ENCODE assay signal across 8 cellular contexts in the genomic region with DNA sequence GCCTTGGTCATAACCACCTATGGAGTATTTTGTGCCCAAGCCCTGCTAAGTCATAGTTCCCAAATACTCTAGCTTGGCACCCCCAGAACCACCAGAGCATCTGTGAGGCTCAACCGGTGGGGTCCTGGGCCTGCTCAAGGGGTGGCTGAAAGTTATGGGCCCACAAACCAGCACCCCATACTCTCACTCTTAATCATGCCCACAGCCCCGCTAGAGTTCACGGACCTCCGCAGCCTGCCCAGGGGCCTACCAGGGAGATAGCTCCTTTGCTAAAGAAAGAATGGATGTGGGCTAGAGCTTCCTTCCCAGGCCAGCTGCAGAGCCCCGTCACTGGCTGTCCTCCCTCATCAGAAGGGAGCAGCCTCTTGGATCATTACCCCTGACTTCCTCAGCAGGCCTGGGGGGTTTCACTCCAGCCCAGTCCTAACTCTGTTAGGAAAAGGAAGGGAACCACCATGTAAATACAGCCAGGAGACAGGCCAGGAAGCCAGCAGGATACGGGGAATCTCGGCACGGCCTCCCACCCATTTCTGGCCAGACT.
A peak's percentile ranks its signal among the peaks of the same experiment; 100 is the strongest.
DNase-seq lines count a peak whose midpoint lies in the region; ATAC-seq and TF ChIP-seq lines count a peak whose summit lies in the region.

No MANE protein-coding gene starts in this region.

- H3F3A ChIP-seq in OCI-LY1 (ENCODE audit: insufficient read depth, low read length): no peaks in the 10 kb centered on the region

- H3K27ac ChIP-seq in BLaER1: peak overlapping the region; percentile 93
- peak overlapping the region; percentile 25 for H3K27ac ChIP-seq in OCI-LY1 (ENCODE audit: low read depth, low read length, poor library complexity, severe bottlenecking)

- no peaks in the 10 kb centered on the region for H3K36me3 Mint-ChIP-seq in nephron (ENCODE audit: low read depth)

- H3K27ac Mint-ChIP-seq in nephron: peak overlapping the region; percentile 65 to 84 (median 69)

- no peak overlapping the region for H2AFZ ChIP-seq in OCI-LY1 (ENCODE audit: low read length)

- H3K9me2 ChIP-seq in OCI-LY1 (ENCODE audit: low read depth, low read length): no peaks in the 10 kb centered on the region

- TF ChIP-seq CTCF in OCI-LY1 (IDR thresholded peaks at IDR 0.05; ENCODE audit: low read length) (no peak), nephron (IDR thresholded peaks at IDR 0.05; ENCODE audit: unreplicated experiment in 3 of 3) (no peak)

- DNase-seq in ecto neural progenitor cell (ENCODE audit: low spot score): peak; percentile 52
- no peak for DNase-seq in stimulated activated CD4-positive, alpha-beta T cell treated with anti-CD3 and anti-CD28 coated beads, Interleukin-15, amount 100 ng/mL, for 24 hours
- DNase-seq in NCI-H510A (lab: John Stamatoyannopoulos, UW): no peak

- H3K9ac ChIP-seq in BLaER1: peak overlapping the region; percentile 95
- peak overlapping the region; percentile 88 for H3K9ac ChIP-seq in OCI-LY1 (ENCODE audit: low read length)

- H3K9me3 Mint-ChIP-seq in nephron: no peaks in the 10 kb centered on the region

- H3K4me1 ChIP-seq in BLaER1 (peaks cover 81% of the 10 kb centered on the region), OCI-LY1 (ENCODE audit: insufficient read depth, low read length, severe bottlenecking) (peaks cover 80% of the 10 kb centered on the region)

- H3K9me3 ChIP-seq in BLaER1 (no peaks in the 10 kb centered on the region), OCI-LY1 (ENCODE audit: low read length) (no peaks in the 10 kb centered on the region)

- H3K36me3 ChIP-seq in BLaER1 (peaks cover 9% of the 10 kb centered on the region), OCI-LY1 (ENCODE audit: insufficient read depth, low read length) (peaks cover 9% of the 10 kb centered on the region)

- H4K20me1 ChIP-seq in BLaER1 (peaks cover 62% of the 10 kb centered on the region), OCI-LY1 (ENCODE audit: insufficient read depth, low read length) (no peaks in the 10 kb centered on the region)

- H3K27me3 Mint-ChIP-seq in nephron (ENCODE audit: low read depth): no peaks in the 10 kb centered on the region

- H3K4me3 ChIP-seq in BLaER1 (peak overlapping the region; percentile 97), OCI-LY1 (ENCODE audit: low read depth, low read length, poor library complexity, severe bottlenecking) (peak overlapping the region; percentile 94)

- peak overlapping the region; percentile 88 to 95 (median 95) for H3K4me3 Mint-ChIP-seq in nephron

- ATAC-seq in HG03025 (IDR thresholded peaks at IDR 0.05; ENCODE audit: low FRiP score, unreplicated experiment) (no peak), GM21360 (IDR thresholded peaks at IDR 0.05; ENCODE audit: unreplicated experiment) (no peak)

- H3K4me1 Mint-ChIP-seq in nephron: peaks cover 53% of the 10 kb centered on the region

- H3K4me2 ChIP-seq in BLaER1 (peak overlapping the region; percentile 99), OCI-LY1 (ENCODE audit: low read length) (peak overlapping the region; percentile 94)

- no peaks in the 10 kb centered on the region for H3K27me3 ChIP-seq in BLaER1
- H3K27me3 ChIP-seq in OCI-LY1 (ENCODE audit: insufficient read depth, low read length): no peaks in the 10 kb centered on the region

- peaks cover 9% of the 10 kb centered on the region; the same call in 1 of the 2 replicates for H3K79me2 ChIP-seq in OCI-LY1 (ENCODE audit: insufficient read depth, low read length)
